Comparison of ENCODE assay signal across 1 cellular context in the genomic region with DNA sequence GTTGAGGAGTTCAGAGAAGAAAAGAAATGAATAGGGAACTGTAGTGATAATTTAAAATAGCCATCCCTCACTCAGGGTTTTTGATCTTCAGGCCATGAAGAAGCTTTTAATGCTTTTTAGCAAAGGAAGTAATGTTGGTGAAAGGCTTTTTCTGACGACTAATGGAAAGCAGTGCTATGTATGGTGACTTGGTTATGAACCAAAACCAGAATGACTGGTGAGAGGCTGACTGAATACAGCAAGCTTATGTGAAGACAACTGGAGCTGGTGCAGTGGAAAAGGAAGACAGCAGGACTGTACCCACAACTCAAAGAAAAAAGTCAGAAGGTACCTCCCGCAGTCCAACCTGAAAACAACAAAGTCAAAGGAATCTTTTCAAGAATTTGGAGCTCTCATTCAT.
TF ChIP-seq lines count a peak whose summit lies in the region.

No MANE protein-coding gene starts in this region.

TF ChIP-seq in GM23338, 12 proteins besides CTCF, POLR2A, EP300 and RAD21 (continued from another document):
- TF ChIP-seq, protein P1, sequence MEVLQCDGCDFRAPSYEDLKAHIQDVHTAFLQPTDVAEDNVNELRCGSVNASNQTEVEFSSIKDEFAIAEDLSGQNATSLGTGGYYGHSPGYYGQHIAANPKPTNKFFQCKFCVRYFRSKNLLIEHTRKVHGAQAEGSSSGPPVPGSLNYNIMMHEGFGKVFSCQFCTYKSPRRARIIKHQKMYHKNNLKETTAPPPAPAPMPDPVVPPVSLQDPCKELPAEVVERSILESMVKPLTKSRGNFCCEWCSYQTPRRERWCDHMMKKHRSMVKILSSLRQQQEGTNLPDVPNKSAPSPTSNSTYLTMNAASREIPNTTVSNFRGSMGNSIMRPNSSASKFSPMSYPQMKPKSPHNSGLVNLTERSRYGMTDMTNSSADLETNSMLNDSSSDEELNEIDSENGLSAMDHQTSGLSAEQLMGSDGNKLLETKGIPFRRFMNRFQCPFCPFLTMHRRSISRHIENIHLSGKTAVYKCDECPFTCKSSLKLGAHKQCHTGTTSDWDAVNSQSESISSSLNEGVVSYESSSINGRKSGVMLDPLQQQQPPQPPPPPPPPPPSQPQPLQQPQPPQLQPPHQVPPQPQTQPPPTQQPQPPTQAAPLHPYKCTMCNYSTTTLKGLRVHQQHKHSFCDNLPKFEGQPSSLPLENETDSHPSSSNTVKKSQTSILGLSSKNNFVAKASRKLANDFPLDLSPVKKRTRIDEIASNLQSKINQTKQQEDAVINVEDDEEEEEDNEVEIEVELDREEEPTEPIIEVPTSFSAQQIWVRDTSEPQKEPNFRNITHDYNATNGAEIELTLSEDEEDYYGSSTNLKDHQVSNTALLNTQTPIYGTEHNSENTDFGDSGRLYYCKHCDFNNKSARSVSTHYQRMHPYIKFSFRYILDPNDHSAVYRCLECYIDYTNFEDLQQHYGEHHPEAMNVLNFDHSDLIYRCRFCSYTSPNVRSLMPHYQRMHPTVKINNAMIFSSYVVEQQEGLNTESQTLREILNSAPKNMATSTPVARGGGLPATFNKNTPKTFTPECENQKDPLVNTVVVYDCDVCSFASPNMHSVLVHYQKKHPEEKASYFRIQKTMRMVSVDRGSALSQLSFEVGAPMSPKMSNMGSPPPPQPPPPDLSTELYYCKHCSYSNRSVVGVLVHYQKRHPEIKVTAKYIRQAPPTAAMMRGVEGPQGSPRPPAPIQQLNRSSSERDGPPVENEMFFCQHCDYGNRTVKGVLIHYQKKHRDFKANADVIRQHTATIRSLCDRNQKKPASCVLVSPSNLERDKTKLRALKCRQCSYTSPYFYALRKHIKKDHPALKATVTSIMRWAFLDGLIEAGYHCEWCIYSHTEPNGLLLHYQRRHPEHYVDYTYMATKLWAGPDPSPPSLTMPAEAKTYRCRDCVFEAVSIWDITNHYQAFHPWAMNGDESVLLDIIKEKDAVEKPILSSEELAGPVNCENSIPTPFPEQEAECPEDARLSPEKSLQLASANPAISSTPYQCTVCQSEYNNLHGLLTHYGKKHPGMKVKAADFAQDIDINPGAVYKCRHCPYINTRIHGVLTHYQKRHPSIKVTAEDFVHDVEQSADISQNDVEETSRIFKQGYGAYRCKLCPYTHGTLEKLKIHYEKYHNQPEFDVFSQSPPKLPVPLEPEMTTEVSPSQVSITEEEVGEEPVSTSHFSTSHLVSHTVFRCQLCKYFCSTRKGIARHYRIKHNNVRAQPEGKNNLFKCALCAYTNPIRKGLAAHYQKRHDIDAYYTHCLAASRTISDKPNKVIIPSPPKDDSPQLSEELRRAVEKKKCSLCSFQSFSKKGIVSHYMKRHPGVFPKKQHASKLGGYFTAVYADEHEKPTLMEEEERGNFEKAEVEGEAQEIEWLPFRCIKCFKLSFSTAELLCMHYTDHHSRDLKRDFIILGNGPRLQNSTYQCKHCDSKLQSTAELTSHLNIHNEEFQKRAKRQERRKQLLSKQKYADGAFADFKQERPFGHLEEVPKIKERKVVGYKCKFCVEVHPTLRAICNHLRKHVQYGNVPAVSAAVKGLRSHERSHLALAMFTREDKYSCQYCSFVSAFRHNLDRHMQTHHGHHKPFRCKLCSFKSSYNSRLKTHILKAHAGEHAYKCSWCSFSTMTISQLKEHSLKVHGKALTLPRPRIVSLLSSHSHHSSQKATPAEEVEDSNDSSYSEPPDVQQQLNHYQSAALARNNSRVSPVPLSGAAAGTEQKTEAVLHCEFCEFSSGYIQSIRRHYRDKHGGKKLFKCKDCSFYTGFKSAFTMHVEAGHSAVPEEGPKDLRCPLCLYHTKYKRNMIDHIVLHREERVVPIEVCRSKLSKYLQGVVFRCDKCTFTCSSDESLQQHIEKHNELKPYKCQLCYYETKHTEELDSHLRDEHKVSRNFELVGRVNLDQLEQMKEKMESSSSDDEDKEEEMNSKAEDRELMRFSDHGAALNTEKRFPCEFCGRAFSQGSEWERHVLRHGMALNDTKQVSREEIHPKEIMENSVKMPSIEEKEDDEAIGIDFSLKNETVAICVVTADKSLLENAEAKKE (CRISPR knock-in tag; IDR thresholded peaks at IDR 0.05) = no peak
- no peak for TF ChIP-seq ZNF114 (CRISPR knock-in tag; IDR thresholded peaks at IDR 0.05)
